ENCODE assay signal across 13 cellular contexts in genomic region chr11:122155765-122156527, GRCh38. TPM values are rescaled to one million over a fixed set of nuclear protein-coding genes. Genes with fewer than 3 reads are reported as not detected.
DNase-seq lines count a peak whose midpoint lies in the region; ATAC-seq, FAIRE-seq and TF ChIP-seq lines count a peak whose summit lies in the region.
"Had no signal": no experiment of that assay in that cellular context is flagged by ENCODE, and none has a peak within 500 bp of the region (broad histone marks: within the 10 kb centered on the region; RNA-seq: fewer than 3 reads in every experiment).

No MANE protein-coding gene starts in this region.

- H3K27ac ChIP-seq in keratinocyte (ENCODE audit: control insufficient read depth, insufficient read depth, low read length) (peak overlapping the region; percentile 7), temporal lobe (ENCODE audit: low read depth, low read length) (peak overlapping the region; percentile 64)

- no peaks in the 10 kb centered on the region for H3K9me3 ChIP-seq in keratinocyte (ENCODE audit: control insufficient read depth, low read depth, low read length)

- no peaks in the 10 kb centered on the region for H3K36me3 Mint-ChIP-seq in stimulated activated naive B cell treated with anti-CD40 and anti-IgM and Interleukin-4, amounts not matched to agents 10 μg/mL and 1 μg/mL and 100 μg/mL, for 72 hours

- peaks cover 5 to 12% of the 10 kb centered on the region in 2 donors for H3K27me3 Mint-ChIP-seq in stimulated activated naive B cell treated with anti-CD40 and anti-IgM and Interleukin-4, amounts not matched to agents 10 μg/mL and 1 μg/mL and 100 μg/mL, for 72 hours

- H3K9me3 Mint-ChIP-seq in stimulated activated naive B cell treated with anti-CD40 and anti-IgM and Interleukin-4, amounts not matched to agents 10 μg/mL and 1 μg/mL and 100 μg/mL, for 72 hours: peaks cover 0 to 2% of the 10 kb centered on the region in 2 donors

- peaks cover 42% of the 10 kb centered on the region for H3K4me1 ChIP-seq in keratinocyte (ENCODE audit: control insufficient read depth, extremely low read depth, insufficient read depth, low read length)

- in situ Hi-C loops in astrocyte of the cerebellum (cut with HindIII; ENCODE audit: low sequenced_read_pairs): no loop called here

- no peak for FAIRE-seq in keratinocyte (lab: Jason Lieb, UNC)
- FAIRE-seq: islet of Langerhans had no signal

- H3K4me2 ChIP-seq in keratinocyte (ENCODE audit: control insufficient read depth, extremely low read depth, insufficient read depth, low read depth, low read length): no peak overlapping the region

- peaks cover 0 to 15% of the 10 kb centered on the region in 2 experiments for H3K36me3 ChIP-seq in keratinocyte (ENCODE audit: control insufficient read depth in 2 of 2, extremely low read depth in 1 of 2, insufficient read depth in 2 of 2, low read length in 2 of 2)

- no peak for TF ChIP-seq CTCF in astrocyte of the cerebellum (IDR thresholded peaks at IDR 0.05; ENCODE audit: low read depth, low read length, missing control alignments)
- no peak for TF ChIP-seq CTCF in keratinocyte (optimal IDR thresholded peaks at IDR 0.05 in 1 of 3, IDR thresholded peaks at IDR 0.05 in 1 of 3, conservative IDR thresholded peaks at IDR 0.05 in 1 of 3; ENCODE audit: extremely low read depth in 1 of 3, insufficient read depth in 2 of 3, low read length in 3 of 3)

- H3K4me3 ChIP-seq in astrocyte of the cerebellum (ENCODE audit: low read depth, low read length): peak overlapping the region; percentile 43
- peak overlapping the region in 1 of 3 experiments; percentile 17 for H3K4me3 ChIP-seq in keratinocyte (ENCODE audit: control insufficient read depth in 2 of 3, extremely low read depth in 1 of 3, insufficient read depth in 2 of 3, low read depth in 1 of 3, low read length in 3 of 3)

- DNase-seq in M059J (ENCODE audit: low read depth) (peak; percentile 59), astrocyte of the cerebellum (ENCODE audit: low read depth) (no peak), keratinocyte (ENCODE audit: low read depth, low spot score) (no peak), GM03348 (ENCODE audit: low spot score) (no peak), GM19238 (ENCODE audit: insufficient read length, low spot score) (no peak)
- no peak for DNase-seq in stimulated activated naive B cell treated with anti-CD40 and anti-IgM and Interleukin-4, amounts not matched to agents 10 μg/mL and 1 μg/mL and 100 μg/mL, for 72 hours
- DNase-seq: DND-41, erythroblast, T-helper 2 cell had no signal

- ATAC-seq in stimulated activated naive B cell treated with anti-CD40 and anti-IgM and Interleukin-4, amounts not matched to agents 10 μg/mL and 1 μg/mL and 100 μg/mL, for 72 hours (replicated peaks): no peak

- peaks cover 5% of the 10 kb centered on the region in 2 donors for H3K4me1 Mint-ChIP-seq in stimulated activated naive B cell treated with anti-CD40 and anti-IgM and Interleukin-4, amounts not matched to agents 10 μg/mL and 1 μg/mL and 100 μg/mL, for 72 hours

- H3K9ac ChIP-seq in keratinocyte (ENCODE audit: control insufficient read depth, extremely low read depth, insufficient read depth, low read length): no peak overlapping the region

- H2AFZ ChIP-seq in keratinocyte (ENCODE audit: control insufficient read depth, low read length): no peak overlapping the region

- no peaks in the 10 kb centered on the region for H4K20me1 ChIP-seq in keratinocyte (ENCODE audit: control insufficient read depth, extremely low read depth, insufficient read depth, low read length)

- peak overlapping the region in 1 of 2 donors; percentile 58 for H3K4me3 Mint-ChIP-seq in stimulated activated naive B cell treated with anti-CD40 and anti-IgM and Interleukin-4, amounts not matched to agents 10 μg/mL and 1 μg/mL and 100 μg/mL, for 72 hours

- dilution Hi-C loops in keratinocyte (cut with MboI; ENCODE audit: extremely low pct_ligation_motif_present, low sequenced_read_pairs): no loop called here

- peaks cover 67% of the 10 kb centered on the region for H3K79me2 ChIP-seq in keratinocyte (ENCODE audit: control insufficient read depth, insufficient read depth, low read length)

- H3K9me1 ChIP-seq in keratinocyte (ENCODE audit: control insufficient read depth, extremely low read depth, insufficient read depth, low read length): no peaks in the 10 kb centered on the region

- H3K27ac Mint-ChIP-seq in stimulated activated naive B cell treated with anti-CD40 and anti-IgM and Interleukin-4, amounts not matched to agents 10 μg/mL and 1 μg/mL and 100 μg/mL, for 72 hours: no peak overlapping the region

- no peaks in the 10 kb centered on the region for H3K27me3 ChIP-seq in keratinocyte (ENCODE audit: control insufficient read depth, extremely low read depth, insufficient read depth, low read length)

RNA-seq across cellular contexts. Expression of gene BLID, which starts 39.9 kb away (rescaled TPM):
- total RNA-seq in M059J (2014; rRNA removed; shearing (Covaris generic)): 0.39 and 0.74 TPM in 2 replicates
- 0.18 TPM in 1 of 3 replicates, not detected in the others for polyA plus RNA-seq in keratinocyte
- not detected for polyA plus RNA-seq in keratinocyte (2011; ENCODE audit: low read depth)
- polyA plus RNA-seq in keratinocyte (2011; cell fraction: cytosol; rRNA removed): not detected in 2 replicates
- 0.49 and 0.75 TPM in 2 replicates for polyA plus RNA-seq in keratinocyte (2011; cell fraction: nucleus; rRNA removed)
- polyA plus RNA-seq in keratinocyte (2012; ENCODE audit: low replicate concordance): not detected in 2 replicates
- 2.0 to 11.3 TPM in 2 of 3 replicates, not detected in the other for polyA minus RNA-seq in keratinocyte
- not detected for polyA minus RNA-seq in keratinocyte (2011; cell fraction: cytosol; rRNA and poly(A)+ RNA removed)
- polyA minus RNA-seq in keratinocyte (2011; cell fraction: nucleus; rRNA and poly(A)+ RNA removed): 5.9 and 9.7 TPM in 2 replicates
- total RNA-seq in temporal lobe: 5.9 TPM
- total RNA-seq: activated CD8-positive, alpha-beta memory T cell treated with anti-CD3 and anti-CD28 coated beads for 36 hours had no signal
- polyA plus RNA-seq: adipose tissue had no signal
